ENCODE assay signal across 8 cellular contexts in genomic region chr16:66695474-66695934, GRCh38. TPM values are rescaled to one million over a fixed set of nuclear protein-coding genes. Genes with fewer than 3 reads are reported as not detected.
A peak's percentile ranks its signal among the peaks of the same experiment; 100 is the strongest.
DNase-seq lines count a peak whose midpoint lies in the region; ATAC-seq, FAIRE-seq and TF ChIP-seq lines count a peak whose summit lies in the region.

No MANE protein-coding gene starts in this region.

- peaks cover 31% of the 10 kb centered on the region for H3K4me1 ChIP-seq in body of pancreas
- peaks cover 26% of the 10 kb centered on the region for H3K4me1 ChIP-seq in mesenchymal stem cell (ENCODE audit: control insufficient read depth, insufficient read depth, low read depth, low read length)
- peaks cover 3 to 9% of the 10 kb centered on the region in 2 donors for H3K4me1 ChIP-seq in uterus

- H3K4me3 ChIP-seq in AG04450 (ENCODE audit: low read depth, low read length) (peak overlapping the region; percentile 70), body of pancreas (peak overlapping the region; percentile 38 to 44), mesenchymal stem cell (ENCODE audit: insufficient read depth in 1 of 2, low read depth in 1 of 2, low read length in 2 of 2) (peak overlapping the region; percentile 79 to 84), uterus (peak overlapping the region; percentile 38 to 93)

- H3K79me1 ChIP-seq in mesenchymal stem cell (replicated peaks; ENCODE audit: low read length, poor library complexity, severe bottlenecking) = peaks cover 29% of the 10 kb centered on the region

- no peak overlapping the region for H3K27ac ChIP-seq in AG04450 (ENCODE audit: low read depth, low read length)
- H3K27ac ChIP-seq in body of pancreas = peak overlapping the region; percentile 79 to 94 (median 92)
- no peak overlapping the region for H3K27ac ChIP-seq in mesenchymal stem cell (ENCODE audit: low read length, poor library complexity, severe bottlenecking)
- peak overlapping the region in 1 of 2 donors; percentile 77 for H3K27ac ChIP-seq in uterus

- H2AFZ ChIP-seq in mesenchymal stem cell (ENCODE audit: low read depth, low read length) = peak overlapping the region; percentile 24

- H3K9ac ChIP-seq in mesenchymal stem cell (ENCODE audit: low read length) = peak overlapping the region; percentile 85

- no peak overlapping the region for H4K91ac ChIP-seq in mesenchymal stem cell (ENCODE audit: low read length)

- no peak overlapping the region for H2BK5ac ChIP-seq in mesenchymal stem cell (ENCODE audit: low read depth, low read length, poor library complexity, severe bottlenecking)

- no peak overlapping the region for H2BK120ac ChIP-seq in mesenchymal stem cell (ENCODE audit: low read depth, low read length)

- peak overlapping the region; percentile 69 for H3K4me2 ChIP-seq in mesenchymal stem cell (ENCODE audit: low read length, poor library complexity, severe bottlenecking)

- no peak overlapping the region for H4K8ac ChIP-seq in mesenchymal stem cell (ENCODE audit: low read length)

- in situ Hi-C loops in KBM-7 (cut with MboI; ENCODE audit: low pct_unique_long_range_greater_than_20kb, low sequenced_read_pairs) = no loop called here

- TF ChIP-seq CTCF in AG04450 (IDR thresholded peaks at IDR 0.05; ENCODE audit: low read depth, low read length) (no peak), body of pancreas (IDR thresholded peaks at IDR 0.05) (no peak), uterus (IDR thresholded peaks at IDR 0.05) (no peak)

- no peak overlapping the region for H2BK12ac ChIP-seq in mesenchymal stem cell (ENCODE audit: low read length in 2 of 2)

- H2BK15ac ChIP-seq in mesenchymal stem cell (ENCODE audit: low read depth, poor library complexity, severe bottlenecking) = no peak overlapping the region

- H3K14ac ChIP-seq in mesenchymal stem cell (ENCODE audit: low read length in 2 of 2) = no peak overlapping the region

- DNase-seq in AG04450 (ENCODE audit: low read depth, low spot score) = no peak
- peak; percentile 73 for DNase-seq in KBM-7
- peak in 2 of 4 donors; percentile 22 to 29 for DNase-seq in body of pancreas
- no peak for DNase-seq in mesenchymal stem cell
- no peak for DNase-seq in uterus
- no peak for DNase-seq in NCI-H1694 (lab: John Stamatoyannopoulos, UW)
- DNase-seq in NCI-H1694 treated with DMSO at 0.1 percent for 48 hours (lab: John Stamatoyannopoulos, UW) = no peak
- DNase-seq in GM19239 (ENCODE audit: insufficient read length, low spot score) = no peak

- H2AK5ac ChIP-seq in mesenchymal stem cell (ENCODE audit: low read length, severe bottlenecking) = peak overlapping the region; percentile 27

- no peak for FAIRE-seq in GM19239 (lab: Jason Lieb, UNC)

- H3K23ac ChIP-seq in mesenchymal stem cell (ENCODE audit: low read length in 2 of 2) = peak overlapping the region in 1 of 2 experiments; percentile 14

- intact Hi-C loops in body of pancreas (cut with DNase I) (no loop called here), uterus (cut with DNase I; ENCODE audit: low total_unique reads) (no loop called here)

- peak overlapping the region in 1 of 2 experiments; percentile 9 for H3K4ac ChIP-seq in mesenchymal stem cell (ENCODE audit: low read depth in 1 of 2, low read length in 2 of 2)

- no peaks in the 10 kb centered on the region for H3K36me3 ChIP-seq in body of pancreas (replicated peaks in 1 of 2; ENCODE audit: insufficient read depth in 1 of 2, low read depth in 2 of 2)
- H3K36me3 ChIP-seq in mesenchymal stem cell (ENCODE audit: control insufficient read depth in 1 of 2, insufficient read depth in 2 of 2, low read depth in 1 of 2, low read length in 2 of 2) = no peaks in the 10 kb centered on the region
- H3K36me3 ChIP-seq in uterus = no peaks in the 10 kb centered on the region

- no peak for ATAC-seq in body of pancreas

- peaks cover 5% of the 10 kb centered on the region for H3K27me3 ChIP-seq in AG04450 (ENCODE audit: control insufficient read depth, insufficient read depth, low read length)
- H3K27me3 ChIP-seq in body of pancreas = no peaks in the 10 kb centered on the region
- no peaks in the 10 kb centered on the region for H3K27me3 ChIP-seq in mesenchymal stem cell (ENCODE audit: control insufficient read depth in 1 of 2, insufficient read depth in 1 of 2, low read length in 2 of 2)
- H3K27me3 ChIP-seq in uterus = no peaks in the 10 kb centered on the region

- CTCF ChIA-PET in AG04450 (lab: Charles Lee) = interaction anchor here (0.7 to 1.5 kb wide), 3 partner anchors 33 to 87 kb away, joined by 3 to 7 read pairs (median 4); no protein-coding TSS in a partner anchor

- WGBS in body of pancreas, 2 donors = 10 to 33% methylated on average over 1 to 8 of the region's 8 CpGs
- 71% methylated on average over 8 of the region's 8 CpGs for WGBS in mesenchymal stem cell

- H3K9me3 ChIP-seq in AG04450 (ENCODE audit: control insufficient read depth, insufficient read depth, low read length) (no peaks in the 10 kb centered on the region; the same call in 1 of the 2 replicates), body of pancreas (no peaks in the 10 kb centered on the region), mesenchymal stem cell (ENCODE audit: control insufficient read depth, low read length) (no peaks in the 10 kb centered on the region), uterus (no peaks in the 10 kb centered on the region)

- peak overlapping the region in 1 of 2 experiments; percentile 79 for H3K18ac ChIP-seq in mesenchymal stem cell (ENCODE audit: low read depth in 1 of 2, low read length in 2 of 2)

- POLR2A ChIA-PET in AG04450 (lab: Yijun Ruan, JAX) = interaction anchor here (1.1 kb wide), 1 partner anchor 30 kb away, joined by 10 read pairs; no protein-coding TSS in a partner anchor

- TF ChIP-seq POLR2A in body of pancreas (IDR thresholded peaks at IDR 0.05) = no peak
- TF ChIP-seq POLR2A in uterus (IDR thresholded peaks at IDR 0.05) = no peak

RNA-seq across cellular contexts. Expression of gene CMTM4, which starts 1.0 kb away (rescaled TPM):
- polyA plus RNA-seq in AG04450 (2011; rRNA removed) = 16.4 and 19.2 TPM in 2 replicates
- 25.2 and 29.4 TPM in 2 replicates for polyA minus RNA-seq in AG04450 (2011; rRNA and poly(A)+ RNA removed)
- total RNA-seq in body of pancreas (10 to 100 TPM; 35.9 to 36.6 TPM), uterus (10 to 100 TPM in 2 of 4 donors, 1 to 10 TPM in 2; 6.1 to 41.5 (median 15.1) TPM)
- polyA plus RNA-seq in mesenchymal stem cell (2013, experiment 1 of 2) = 9.1 TPM
- 8.8 TPM for polyA plus RNA-seq in mesenchymal stem cell (2013, experiment 2 of 2)

RNA-seq across cellular contexts. Expression of gene DYNC1LI2, which starts 55.9 kb away (rescaled TPM):
- 86.7 and 88.5 TPM in 2 replicates for polyA plus RNA-seq in AG04450 (2011; rRNA removed)
- polyA minus RNA-seq in AG04450 (2011; rRNA and poly(A)+ RNA removed) = 60.9 and 88.0 TPM in 2 replicates
- 100 to 1,000 TPM in 1 of 2 donors, 10 to 100 TPM in 1; 87.3 to 109 TPM for total RNA-seq in body of pancreas
- 230 TPM for polyA plus RNA-seq in mesenchymal stem cell (2013, experiment 1 of 2)
- 233 TPM for polyA plus RNA-seq in mesenchymal stem cell (2013, experiment 2 of 2)
- 100 to 1,000 TPM; 109 to 279 (median 151) TPM for total RNA-seq in uterus

Comparison
In these comparisons a context has a peak if more than half of its experiments do, and no peak if none do; other contexts are left out.
1. H3K27ac ChIP-seq: peak in body of pancreas (4 of 4); none in AG04450 (single experiment) and mesenchymal stem cell (single experiment).
2. Peak in every context shown above with its lines, with median percentiles within 50 percentile points of each other: H3K4me3 ChIP-seq.